ENCODE assay signal across 1 cellular context in genomic region chr11:46916251-46916650, GRCh38.
TF ChIP-seq lines count a peak whose summit lies in the region.

No MANE protein-coding gene starts in this region.

TF ChIP-seq in SK-N-SH, 30 proteins besides CTCF, POLR2A, EP300 and RAD21 (continued from another document):
- TF ChIP-seq IRF3 (IDR thresholded peaks at IDR 0.05; ENCODE audit: low read depth, low read length) (no peak), PBX3 (IDR thresholded peaks at IDR 0.05) (no peak), ELF1 (IDR thresholded peaks at IDR 0.05) (no peak), MEF2A (IDR thresholded peaks at IDR 0.05; ENCODE audit: borderline replicate concordance, low read depth) (no peak), CHD2 (IDR thresholded peaks at IDR 0.05; ENCODE audit: low read length, partially characterized antibody) (no peak), JUND (IDR thresholded peaks at IDR 0.05) (no peak), SMC3 (IDR thresholded peaks at IDR 0.05; ENCODE audit: low read depth, low read length) (no peak), GATA2 (CRISPR knock-in tag; IDR thresholded peaks at IDR 0.05) (no peak), POLR2AphosphoS5 (IDR thresholded peaks at IDR 0.05; ENCODE audit: low read depth, low read length) (no peak), FOXM1 (IDR thresholded peaks at IDR 0.05; ENCODE audit: low read depth) (no peak), YY1 (IDR thresholded peaks at IDR 0.05; ENCODE audit: low read depth) (no peak), USF1 (IDR thresholded peaks at IDR 0.05; ENCODE audit: borderline replicate concordance, low read depth) (no peak)
- TF ChIP-seq, protein P1, sequence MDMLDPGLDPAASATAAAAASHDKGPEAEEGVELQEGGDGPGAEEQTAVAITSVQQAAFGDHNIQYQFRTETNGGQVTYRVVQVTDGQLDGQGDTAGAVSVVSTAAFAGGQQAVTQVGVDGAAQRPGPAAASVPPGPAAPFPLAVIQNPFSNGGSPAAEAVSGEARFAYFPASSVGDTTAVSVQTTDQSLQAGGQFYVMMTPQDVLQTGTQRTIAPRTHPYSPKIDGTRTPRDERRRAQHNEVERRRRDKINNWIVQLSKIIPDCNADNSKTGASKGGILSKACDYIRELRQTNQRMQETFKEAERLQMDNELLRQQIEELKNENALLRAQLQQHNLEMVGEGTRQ (IDR thresholded peaks at IDR 0.05; ENCODE audit: borderline replicate concordance, low read depth, low read length) = no peak
